ENCODE assay signal across 34 cellular contexts in the genomic region with DNA sequence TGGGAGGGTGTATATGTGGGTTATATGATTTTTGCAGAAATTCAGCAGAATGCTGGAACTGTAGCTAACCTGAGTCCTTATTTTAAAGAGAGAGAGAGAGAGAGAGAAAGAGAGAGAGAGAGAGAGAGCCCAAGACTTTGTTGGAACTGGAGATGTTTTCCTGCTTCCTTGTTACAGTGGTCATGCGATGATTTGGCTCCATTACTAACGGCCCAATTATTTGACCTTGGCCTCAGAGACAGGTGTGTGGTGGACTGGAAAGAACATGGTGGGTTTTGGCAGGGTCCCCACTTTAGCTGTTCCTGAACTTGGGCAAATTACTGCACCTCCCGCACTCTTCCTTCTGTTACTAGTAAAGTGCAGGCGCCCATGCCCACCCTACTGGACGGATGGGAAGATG. TPM values are rescaled to one million over a fixed set of nuclear protein-coding genes. Genes with fewer than 3 reads are reported as not detected.
"Had no signal": no experiment of that assay in that cellular context is flagged by ENCODE, and none has a peak within 500 bp of the region (broad histone marks: within the 10 kb centered on the region; RNA-seq: fewer than 3 reads in every experiment).

No MANE protein-coding gene starts in this region.

- H3K9me3 ChIP-seq: left lung, lower lobe of right lung, neutrophil, right atrium auricular region, right lobe of liver, stomach, testis, tibial artery, upper lobe of right lung had no signal

- H3K27me3 ChIP-seq: left lung, neural progenitor cell, neutrophil, right atrium auricular region, right lobe of liver, stomach, testis, tibial artery, upper lobe of right lung had no signal

- ATAC-seq: left colon; left lung; lower lobe of right lung; natural killer cell; stimulated activated naive B cell treated with anti-CD40 and anti-IgM and Interleukin-4, amounts not matched to agents 10 μg/mL and 1 μg/mL and 100 μg/mL, for 72 hours; stimulated activated naive CD8-positive, alpha-beta T cell treated with anti-CD3 and anti-CD28 coated beads, Interleukin-15, Interleukin-2, amounts not matched to agents 100 U/mL and 50 U/mL, for 24 hours; upper lobe of right lung had no signal

- H3K9me3 Mint-ChIP-seq: immature natural killer cell; naive B cell; natural killer cell; stimulated activated naive B cell treated with anti-CD40 and anti-IgM and Interleukin-4, amounts not matched to agents 10 μg/mL and 1 μg/mL and 100 μg/mL, for 72 hours had no signal

- H3K4me3 ChIP-seq: left lung, lower lobe of right lung, neural progenitor cell, right atrium auricular region, right lobe of liver, skin epidermis, stomach, testis, tibial artery, upper lobe of right lung had no signal

- H3K36me3 Mint-ChIP-seq: immature natural killer cell; naive B cell; natural killer cell; stimulated activated naive B cell treated with anti-CD40 and anti-IgM and Interleukin-4, amounts not matched to agents 10 μg/mL and 1 μg/mL and 100 μg/mL, for 72 hours had no signal

- H3K4me3 Mint-ChIP-seq: immature natural killer cell; naive B cell; natural killer cell; nephron progenitor cell; neural progenitor cell; stimulated activated naive B cell treated with anti-CD40 and anti-IgM and Interleukin-4, amounts not matched to agents 10 μg/mL and 1 μg/mL and 100 μg/mL, for 72 hours had no signal

- H3K4me1 Mint-ChIP-seq: immature natural killer cell; naive B cell; natural killer cell; stimulated activated naive B cell treated with anti-CD40 and anti-IgM and Interleukin-4, amounts not matched to agents 10 μg/mL and 1 μg/mL and 100 μg/mL, for 72 hours had no signal

- H3K36me3 ChIP-seq: left lung, lower lobe of right lung, neural progenitor cell, neutrophil, right atrium auricular region, right lobe of liver, stomach, tibial artery, upper lobe of right lung had no signal

- H3K4me1 ChIP-seq: left lung, lower lobe of right lung, neural progenitor cell, parathyroid adenoma, right lobe of liver, testis, tibial artery, upper lobe of right lung had no signal

- H3K27ac Mint-ChIP-seq: immature natural killer cell; naive B cell; natural killer cell; nephron progenitor cell; neural progenitor cell; stimulated activated naive B cell treated with anti-CD40 and anti-IgM and Interleukin-4, amounts not matched to agents 10 μg/mL and 1 μg/mL and 100 μg/mL, for 72 hours had no signal

- H3K27me3 Mint-ChIP-seq: stimulated activated naive B cell treated with anti-CD40 and anti-IgM and Interleukin-4, amounts not matched to agents 10 μg/mL and 1 μg/mL and 100 μg/mL, for 72 hours had no signal

- DNase-seq: head of caudate nucleus; hypothalamus; immature natural killer cell; islet precursor cell; left colon; left lung; lower lobe of right lung; mammary epithelial cell; mesenchymal stem cell; naive B cell; natural killer cell; nephron progenitor cell; occipital lobe; right lobe of liver; stimulated activated CD4-positive, alpha-beta T cell treated with anti-CD3 and anti-CD28 coated beads, Interleukin-12 subunit alpha, Interleukin-12 subunit beta, amount 100 ng/mL, for 4 hours; stimulated activated CD4-positive, alpha-beta T cell treated with anti-CD3 and anti-CD28 coated beads, Interleukin-15, amount 100 ng/mL, for 24 hours; stimulated activated CD4-positive, alpha-beta T cell treated with anti-CD3 and anti-CD28 coated beads, Interleukin-2, amount 100 ng/mL, for 24 hours; stimulated activated CD4-positive, alpha-beta T cell treated with anti-CD3 and anti-CD28 coated beads, Interleukin-4, amount 100 ng/mL, for 1 hour; stimulated activated naive B cell treated with anti-CD40 and anti-IgM and Interleukin-4, amounts not matched to agents 10 μg/mL and 1 μg/mL and 100 μg/mL, for 72 hours; stimulated activated naive CD8-positive, alpha-beta T cell treated with anti-CD3 and anti-CD28 coated beads, Interleukin-15, Interleukin-2, amounts not matched to agents 100 U/mL and 50 U/mL, for 24 hours; stomach; testis; tibial artery; trophoblast cell; upper lobe of right lung had no signal

- H3K27ac ChIP-seq: left lung, lower lobe of right lung, neural progenitor cell, neutrophil, parathyroid adenoma, right atrium auricular region, right lobe of liver, skin epidermis, stomach, testis, tibial artery, upper lobe of right lung had no signal

RNA-seq across cellular contexts. Expression of a gene that starts 14.8 kb away (rescaled TPM):
- total RNA-seq: kidney epithelial cell, osteocyte, posterior vena cava, pulmonary artery endothelial cell, right atrium auricular region, right lobe of liver, upper lobe of right lung had no signal
- polyA plus RNA-seq: mammary epithelial cell had no signal

RNA-seq across cellular contexts. Expression of a gene that starts 15.2 kb away (rescaled TPM):
- total RNA-seq: osteocyte had no signal
